8 cellular contexts compared by ENCODE assay signal in genomic region chr3:4656059-4656458, GRCh38.
A peak's percentile ranks its signal among the peaks of the same experiment; 100 is the strongest.
DNase-seq lines count a peak whose midpoint lies in the region; ATAC-seq and TF ChIP-seq lines count a peak whose summit lies in the region.

No MANE protein-coding gene starts in this region.

- no peaks in the 10 kb centered on the region for H3K4me1 ChIP-seq in neural progenitor cell

- no peak overlapping the region for H3K9ac ChIP-seq in neural progenitor cell

- H3K27ac Mint-ChIP-seq in neural progenitor cell, result no peak overlapping the region

- H3K79me2 ChIP-seq in neural progenitor cell (ENCODE audit: low read depth), result no peaks in the 10 kb centered on the region

- no peaks in the 10 kb centered on the region for H4K20me1 ChIP-seq in neural progenitor cell (ENCODE audit: low read depth)

- H3K4me3 ChIP-seq in neural progenitor cell, result no peak overlapping the region

- ATAC-seq in HG02588 (IDR thresholded peaks at IDR 0.05; ENCODE audit: unreplicated experiment) (no peak), GM18502 (IDR thresholded peaks at IDR 0.05; ENCODE audit: poor library complexity, unreplicated experiment) (no peak)

- DNase-seq in Caki2 (ENCODE audit: low read depth) (peak; percentile 35), SK-N-DZ (ENCODE audit: low spot score) (peak; percentile 84), fibroblast of peridontal ligament (ENCODE audit: extremely low read depth) (peak; percentile 75), neural progenitor cell (ENCODE audit: low spot score) (peak; percentile 87), MV-4-11 (lab: John Stamatoyannopoulos, UW) (no peak)

- H3K4me1 Mint-ChIP-seq in neural progenitor cell, result peaks cover 8% of the 10 kb centered on the region

- in situ Hi-C loops in Caki2 (cut with HindIII; ENCODE audit: low pct_unique_long_range_greater_than_20kb, low sequenced_read_pairs), result no loop called here

- no peak overlapping the region for H3K4me3 Mint-ChIP-seq in neural progenitor cell

- H3K4me2 ChIP-seq in neural progenitor cell, result no peak overlapping the region

- peaks cover 2% of the 10 kb centered on the region for H3K27me3 Mint-ChIP-seq in neural progenitor cell (ENCODE audit: insufficient read depth, low read depth)

- no peaks in the 10 kb centered on the region for H3K36me3 Mint-ChIP-seq in neural progenitor cell

- no peaks in the 10 kb centered on the region for H3K9me3 Mint-ChIP-seq in neural progenitor cell

- no peaks in the 10 kb centered on the region for H3F3A ChIP-seq in neural progenitor cell (ENCODE audit: low read depth)

- no peak for TF ChIP-seq EP300 in Ishikawa (IDR thresholded peaks at IDR 0.05; ENCODE audit: borderline replicate concordance)

- H3K27me3 ChIP-seq in neural progenitor cell, result no peaks in the 10 kb centered on the region

- H3K27ac ChIP-seq in neural progenitor cell, result no peak overlapping the region

- peak; percentile 90 for TF ChIP-seq CTCF in neural progenitor cell (IDR thresholded peaks at IDR 0.05)

- peak; percentile 79 for TF ChIP-seq RAD21 in Ishikawa (IDR thresholded peaks at IDR 0.05; ENCODE audit: low read depth)

- H3K9me3 ChIP-seq in neural progenitor cell (ENCODE audit: low read depth), result no peaks in the 10 kb centered on the region

- no peaks in the 10 kb centered on the region for H3K36me3 ChIP-seq in neural progenitor cell

- peak overlapping the region; percentile 79 for H2AFZ ChIP-seq in neural progenitor cell (replicated peaks)

TF ChIP-seq in Ishikawa, 13 proteins besides CTCF, POLR2A, EP300 and RAD21:
- TF ChIP-seq ZBTB7A (IDR thresholded peaks at IDR 0.05; ENCODE audit: low read depth) (no peak), TCF12 (IDR thresholded peaks at IDR 0.05; ENCODE audit: low read depth) (no peak), USF1 (IDR thresholded peaks at IDR 0.05) (no peak)
